11 cellular contexts compared by ENCODE assay signal in the genomic region with DNA sequence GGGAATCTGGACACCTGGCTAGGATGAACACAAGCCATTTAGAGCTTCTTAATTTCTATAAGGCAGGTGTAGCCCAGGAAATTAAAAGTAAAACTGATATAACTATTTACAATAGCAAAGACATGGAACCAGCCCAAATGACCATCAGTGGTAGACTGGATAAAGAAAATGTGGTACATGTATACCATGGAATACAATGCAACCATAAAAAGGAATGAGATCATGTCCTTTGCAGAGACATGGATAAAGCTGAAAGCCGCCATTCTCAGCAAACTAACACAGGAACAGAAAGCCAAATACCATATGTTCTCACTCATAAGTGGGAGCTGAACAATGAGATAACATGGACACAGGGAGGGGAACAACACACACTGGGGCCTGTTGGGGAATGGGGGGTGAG. TPM values are rescaled to one million over a fixed set of nuclear protein-coding genes. Genes with fewer than 3 reads are reported as not detected.
"Had no signal": no experiment of that assay in that cellular context is flagged by ENCODE, and none has a peak within 500 bp of the region (broad histone marks: within the 10 kb centered on the region; RNA-seq: fewer than 3 reads in every experiment).

No MANE protein-coding gene starts in this region.

- H3K4me1 ChIP-seq: HAP-1 had no signal

- H3K9ac ChIP-seq: GM23248 had no signal

- H3K4me2 ChIP-seq: GM23338 had no signal

- H2AFZ ChIP-seq: GM23248, GM23338 had no signal

- H3K9me3 ChIP-seq: HAP-1 had no signal

- H3K36me3 ChIP-seq: HAP-1 had no signal

- DNase-seq: GM23248, GOT3, H7, H9, HCEC 1CT, HFFc6 had no signal

- H3K4me3 ChIP-seq: GM23248, GM23338, HAP-1 had no signal

- H3K27ac ChIP-seq: GM23248 had no signal

- ATAC-seq: GM23338, HCT116 had no signal

RNA-seq across cellular contexts. Expression of a gene that starts 25.5 kb away (rescaled TPM):
- total RNA-seq: GM23248, HFFc6 had no signal

RNA-seq across cellular contexts. Expression of a gene that starts 52.9 kb away (rescaled TPM):
- total RNA-seq: GM23248, GM23338, H1, H4, H7, H9, HFFc6 had no signal
- polyA plus RNA-seq: GM23248, H1 had no signal
